Comparison of ENCODE assay signal across 11 cellular contexts in genomic region chr3:50303038-50303815, GRCh38. TPM values are rescaled to one million over a fixed set of nuclear protein-coding genes. Genes with fewer than 3 reads are reported as not detected.
A peak's percentile ranks its signal among the peaks of the same experiment; 100 is the strongest.
DNase-seq lines count a peak whose midpoint lies in the region; ATAC-seq and TF ChIP-seq lines count a peak whose summit lies in the region.
"Had no signal": no experiment of that assay in that cellular context is flagged by ENCODE, and none has a peak within 500 bp of the region (broad histone marks: within the 10 kb centered on the region; RNA-seq: fewer than 3 reads in every experiment).

Gene HYAL1, minus strand, starts transcription at chr3:50303574. Its CDS starts 618 bp downstream, at chr3:50302956.

- DNase-seq in mucosa of descending colon = peak; percentile 74 to 80 (median 77)
- DNase-seq in inferior parietal cortex (ENCODE audit: extremely low spot score) = no peak
- DNase-seq in NCI-H1436 (lab: John Stamatoyannopoulos, UW) = no peak
- DNase-seq in AG08396 (ENCODE audit: low spot score) = no peak
- no peak for DNase-seq in stimulated activated CD4-positive, alpha-beta T cell treated with anti-CD3 and anti-CD28 coated beads, Interleukin-15, amount 100 ng/mL, for 24 hours
- DNase-seq: activated CD4-positive, CD25-positive, alpha-beta regulatory T cell; CD4-positive, alpha-beta T cell had no signal

- peaks cover 17% of the 10 kb centered on the region for H3K4me1 ChIP-seq in ACC112 (ENCODE audit: control insufficient read depth, insufficient read depth, low read length, unreplicated experiment)
- peaks cover 9 to 28% of the 10 kb centered on the region in 2 donors for H3K4me1 ChIP-seq in esophagus (ENCODE audit: control insufficient read depth in 2 of 2, insufficient read depth in 2 of 2, low read length in 1 of 2)
- H3K4me1 ChIP-seq in mucosa of descending colon (ENCODE audit: low read depth) = peaks cover 13% of the 10 kb centered on the region

- whole genome bisulfite sequencing in esophagus, 2 donors = 52 to 57% methylated on average over 13 of the region's 13 CpGs

- no peak within 1 kb of the TSS for H2AFZ ChIP-seq in ACC112 (ENCODE audit: low read length, unreplicated experiment)

- no peaks in the 10 kb centered on the region for H3K36me3 ChIP-seq in ACC112 (ENCODE audit: insufficient read depth, low read length)
- no peaks in the 10 kb centered on the region for H3K36me3 ChIP-seq in esophagus (ENCODE audit: control insufficient read depth in 2 of 2, insufficient read depth in 2 of 2, low read length in 1 of 2)
- peaks cover 6% of the 10 kb centered on the region for H3K36me3 ChIP-seq in mucosa of descending colon (ENCODE audit: low read depth)

- H3K27ac ChIP-seq in ACC112 (ENCODE audit: low read depth, low read length) = no peak within 1 kb of the TSS
- H3K27ac ChIP-seq in esophagus (ENCODE audit: low read depth in 2 of 2, low read length in 1 of 2) = peak within 1 kb of the TSS; percentile 58 to 71

- H3K27me3 ChIP-seq in ACC112 (ENCODE audit: insufficient read depth, low read length) (no peaks in the 10 kb centered on the region), esophagus (ENCODE audit: control insufficient read depth in 1 of 2, insufficient read depth in 2 of 2, low read length in 2 of 2) (no peaks in the 10 kb centered on the region)

- intact Hi-C loops in mucosa of descending colon (cut with DNase I, micrococcal nuclease) = no loop called here

- H3K4me3 ChIP-seq in ACC112 (ENCODE audit: low read depth, low read length) (0 out of 2 replicates have a peak within 1 kb of the TSS, but pooled peaks have one; percentile 10), esophagus (ENCODE audit: low read depth in 1 of 2, low read length in 2 of 2) (peak within 1 kb of the TSS in 1 of 2 donors; percentile 9), mucosa of descending colon (no peak within 1 kb of the TSS)

- H3K9me3 ChIP-seq in esophagus (ENCODE audit: control insufficient read depth in 2 of 2, insufficient read depth in 1 of 2, low read depth in 1 of 2, low read length in 1 of 2) (no peaks in the 10 kb centered on the region), mucosa of descending colon (peaks cover 4% of the 10 kb centered on the region)

- ATAC-seq in mucosa of descending colon = peak; percentile 15

- peaks cover 5% of the 10 kb centered on the region for H3K79me2 ChIP-seq in ACC112 (ENCODE audit: control insufficient read depth, insufficient read depth, low read length, unreplicated experiment)

- no peak for TF ChIP-seq CTCF in mucosa of descending colon (IDR thresholded peaks at IDR 0.05)

TF ChIP-seq in PFSK-1, 5 proteins besides CTCF, POLR2A, EP300 and RAD21:
- TF ChIP-seq SIN3A (IDR thresholded peaks at IDR 0.05; ENCODE audit: borderline replicate concordance, insufficient read depth, low read length) (no peak), TAF1 (IDR thresholded peaks at IDR 0.05; ENCODE audit: borderline replicate concordance, insufficient read depth, low read length) (no peak), REST (IDR thresholded peaks at IDR 0.05; ENCODE audit: insufficient read depth in 1 of 2, low read depth in 2 of 2, low read length in 2 of 2) (no peak), POLR2AphosphoS5 (IDR thresholded peaks at IDR 0.05; ENCODE audit: low read depth, low read length) (peak; percentile 40; the same call in 1 of the 2 replicates), FOXP2 (optimal IDR thresholded peaks at IDR 0.05; ENCODE audit: borderline replicate concordance, extremely low read depth, extremely low read length, insufficient read depth) (no peak)

RNA-seq across cellular contexts. Expression of gene HYAL1, which starts in this region (rescaled TPM):
- polyA plus RNA-seq in PFSK-1 (2012; ENCODE audit: insufficient read length, low read depth) = 13.1 TPM
- polyA plus RNA-seq in esophagus = 1 to 10 TPM; 3.2 to 4.2 TPM
- total RNA-seq in mucosa of descending colon = 10 to 100 TPM in 1 of 3 donors, 1 to 10 TPM in 2; 5.3 to 10.0 (median 7.0) TPM
- total RNA-seq: M059J had no signal

Comparison
In these comparisons a context has a peak if more than half of its experiments do, and no peak if none do; other contexts are left out.
1. DNase-seq: peak in mucosa of descending colon (3 of 3); none in inferior parietal cortex (single experiment), NCI-H1436 (single experiment), AG08396 (single experiment) and stimulated activated CD4-positive, alpha-beta T cell treated with anti-CD3 and anti-CD28 coated beads, Interleukin-15, amount 100 ng/mL, for 24 hours (single experiment).